Comparison of ENCODE assay signal across 1 cellular context in genomic region chrX:149145845-149146285, GRCh38.
A peak's percentile ranks its signal among the peaks of the same experiment; 100 is the strongest.
TF ChIP-seq lines count a peak whose summit lies in the region.

No MANE protein-coding gene starts in this region.

TF ChIP-seq in GM12878, 131 proteins besides CTCF, POLR2A, EP300 and RAD21 (continued from another document and continues in another):
- TF ChIP-seq, protein P1, sequence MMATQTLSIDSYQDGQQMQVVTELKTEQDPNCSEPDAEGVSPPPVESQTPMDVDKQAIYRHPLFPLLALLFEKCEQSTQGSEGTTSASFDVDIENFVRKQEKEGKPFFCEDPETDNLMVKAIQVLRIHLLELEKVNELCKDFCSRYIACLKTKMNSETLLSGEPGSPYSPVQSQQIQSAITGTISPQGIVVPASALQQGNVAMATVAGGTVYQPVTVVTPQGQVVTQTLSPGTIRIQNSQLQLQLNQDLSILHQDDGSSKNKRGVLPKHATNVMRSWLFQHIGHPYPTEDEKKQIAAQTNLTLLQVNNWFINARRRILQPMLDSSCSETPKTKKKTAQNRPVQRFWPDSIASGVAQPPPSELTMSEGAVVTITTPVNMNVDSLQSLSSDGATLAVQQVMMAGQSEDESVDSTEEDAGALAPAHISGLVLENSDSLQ (IDR thresholded peaks at IDR 0.05): no peak
- TF ChIP-seq ZZZ3 (IDR thresholded peaks at IDR 0.05; ENCODE audit: control insufficient read depth, insufficient read length, low read depth): no peak
- TF ChIP-seq NFXL1 (IDR thresholded peaks at IDR 0.05; ENCODE audit: borderline replicate concordance): no peak
- TF ChIP-seq BRCA1 (IDR thresholded peaks at IDR 0.05; ENCODE audit: low read depth, low read length): no peak
- TF ChIP-seq, protein P2, sequence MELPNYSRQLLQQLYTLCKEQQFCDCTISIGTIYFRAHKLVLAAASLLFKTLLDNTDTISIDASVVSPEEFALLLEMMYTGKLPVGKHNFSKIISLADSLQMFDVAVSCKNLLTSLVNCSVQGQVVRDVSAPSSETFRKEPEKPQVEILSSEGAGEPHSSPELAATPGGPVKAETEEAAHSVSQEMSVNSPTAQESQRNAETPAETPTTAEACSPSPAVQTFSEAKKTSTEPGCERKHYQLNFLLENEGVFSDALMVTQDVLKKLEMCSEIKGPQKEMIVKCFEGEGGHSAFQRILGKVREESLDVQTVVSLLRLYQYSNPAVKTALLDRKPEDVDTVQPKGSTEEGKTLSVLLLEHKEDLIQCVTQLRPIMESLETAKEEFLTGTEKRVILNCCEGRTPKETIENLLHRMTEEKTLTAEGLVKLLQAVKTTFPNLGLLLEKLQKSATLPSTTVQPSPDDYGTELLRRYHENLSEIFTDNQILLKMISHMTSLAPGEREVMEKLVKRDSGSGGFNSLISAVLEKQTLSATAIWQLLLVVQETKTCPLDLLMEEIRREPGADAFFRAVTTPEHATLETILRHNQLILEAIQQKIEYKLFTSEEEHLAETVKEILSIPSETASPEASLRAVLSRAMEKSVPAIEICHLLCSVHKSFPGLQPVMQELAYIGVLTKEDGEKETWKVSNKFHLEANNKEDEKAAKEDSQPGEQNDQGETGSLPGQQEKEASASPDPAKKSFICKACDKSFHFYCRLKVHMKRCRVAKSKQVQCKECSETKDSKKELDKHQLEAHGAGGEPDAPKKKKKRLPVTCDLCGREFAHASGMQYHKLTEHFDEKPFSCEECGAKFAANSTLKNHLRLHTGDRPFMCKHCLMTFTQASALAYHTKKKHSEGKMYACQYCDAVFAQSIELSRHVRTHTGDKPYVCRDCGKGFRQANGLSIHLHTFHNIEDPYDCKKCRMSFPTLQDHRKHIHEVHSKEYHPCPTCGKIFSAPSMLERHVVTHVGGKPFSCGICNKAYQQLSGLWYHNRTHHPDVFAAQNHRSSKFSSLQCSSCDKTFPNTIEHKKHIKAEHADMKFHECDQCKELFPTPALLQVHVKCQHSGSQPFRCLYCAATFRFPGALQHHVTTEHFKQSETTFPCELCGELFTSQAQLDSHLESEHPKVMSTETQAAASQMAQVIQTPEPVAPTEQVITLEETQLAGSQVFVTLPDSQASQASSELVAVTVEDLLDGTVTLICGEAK (IDR thresholded peaks at IDR 0.05; ENCODE audit: borderline replicate concordance): no peak
- peak; percentile 17; the same call in 1 of the 2 replicates for TF ChIP-seq FOXM1 (IDR thresholded peaks at IDR 0.05; ENCODE audit: low read depth, low read length)
- TF ChIP-seq SMAD1 (IDR thresholded peaks at IDR 0.05; ENCODE audit: low read depth, partially characterized antibody): no peak
- TF ChIP-seq GATAD2B (conservative IDR thresholded peaks at IDR 0.05; ENCODE audit: low read depth): peak; percentile 41; the same call in 1 of the 2 replicates
- TF ChIP-seq IKZF2 (IDR thresholded peaks at IDR 0.05): peak; percentile 80 to 83; a peak in 3 of 4 replicates
- TF ChIP-seq, protein P3, sequence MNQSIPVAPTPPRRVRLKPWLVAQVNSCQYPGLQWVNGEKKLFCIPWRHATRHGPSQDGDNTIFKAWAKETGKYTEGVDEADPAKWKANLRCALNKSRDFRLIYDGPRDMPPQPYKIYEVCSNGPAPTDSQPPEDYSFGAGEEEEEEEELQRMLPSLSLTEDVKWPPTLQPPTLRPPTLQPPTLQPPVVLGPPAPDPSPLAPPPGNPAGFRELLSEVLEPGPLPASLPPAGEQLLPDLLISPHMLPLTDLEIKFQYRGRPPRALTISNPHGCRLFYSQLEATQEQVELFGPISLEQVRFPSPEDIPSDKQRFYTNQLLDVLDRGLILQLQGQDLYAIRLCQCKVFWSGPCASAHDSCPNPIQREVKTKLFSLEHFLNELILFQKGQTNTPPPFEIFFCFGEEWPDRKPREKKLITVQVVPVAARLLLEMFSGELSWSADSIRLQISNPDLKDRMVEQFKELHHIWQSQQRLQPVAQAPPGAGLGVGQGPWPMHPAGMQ (IDR thresholded peaks at IDR 0.05; ENCODE audit: borderline replicate concordance): no peak
- peak; percentile 69 for TF ChIP-seq MLLT1 (IDR thresholded peaks at IDR 0.05)
- peak; percentile 89 for TF ChIP-seq BCL11A (IDR thresholded peaks at IDR 0.05; ENCODE audit: low read depth, low read length)
- peak; percentile 81 for TF ChIP-seq MEF2B (IDR thresholded peaks at IDR 0.05; ENCODE audit: partially characterized antibody, poor library complexity, severe bottlenecking)
- TF ChIP-seq WRNIP1 (IDR thresholded peaks at IDR 0.05; ENCODE audit: borderline replicate concordance, low read depth, low read length): no peak
- no peak for TF ChIP-seq TAF1 (IDR thresholded peaks at IDR 0.05; ENCODE audit: borderline replicate concordance, low read depth, low read length)
- TF ChIP-seq PRDM15 (CRISPR knock-in tag; IDR thresholded peaks at IDR 0.05): no peak
- no peak for TF ChIP-seq TCF3 (IDR thresholded peaks at IDR 0.05; ENCODE audit: borderline replicate concordance, insufficient read depth, low read depth, low read length)
- TF ChIP-seq MYC (IDR thresholded peaks at IDR 0.05; ENCODE audit: insufficient read depth, insufficient read length, insufficient replicate concordance, low read length, severe bottlenecking): no peak
- TF ChIP-seq CREM (IDR thresholded peaks at IDR 0.05; ENCODE audit: low read depth): no peak
- no peak for TF ChIP-seq HSF1 (IDR thresholded peaks at IDR 0.05; ENCODE audit: low read depth, low read length)
- TF ChIP-seq CBX5 (IDR thresholded peaks at IDR 0.05; ENCODE audit: low read depth): no peak
- TF ChIP-seq ATF7 (IDR thresholded peaks at IDR 0.05; ENCODE audit: low read depth): peak; percentile 91
- TF ChIP-seq ZBTB33 (IDR thresholded peaks at IDR 0.05): no peak
- no peak for TF ChIP-seq EZH2 (IDR thresholded peaks at IDR 0.05; ENCODE audit: borderline replicate concordance, control insufficient read depth, low read depth, low read length)
- TF ChIP-seq ZSCAN29 (IDR thresholded peaks at IDR 0.05): no peak
- TF ChIP-seq, protein P4, sequence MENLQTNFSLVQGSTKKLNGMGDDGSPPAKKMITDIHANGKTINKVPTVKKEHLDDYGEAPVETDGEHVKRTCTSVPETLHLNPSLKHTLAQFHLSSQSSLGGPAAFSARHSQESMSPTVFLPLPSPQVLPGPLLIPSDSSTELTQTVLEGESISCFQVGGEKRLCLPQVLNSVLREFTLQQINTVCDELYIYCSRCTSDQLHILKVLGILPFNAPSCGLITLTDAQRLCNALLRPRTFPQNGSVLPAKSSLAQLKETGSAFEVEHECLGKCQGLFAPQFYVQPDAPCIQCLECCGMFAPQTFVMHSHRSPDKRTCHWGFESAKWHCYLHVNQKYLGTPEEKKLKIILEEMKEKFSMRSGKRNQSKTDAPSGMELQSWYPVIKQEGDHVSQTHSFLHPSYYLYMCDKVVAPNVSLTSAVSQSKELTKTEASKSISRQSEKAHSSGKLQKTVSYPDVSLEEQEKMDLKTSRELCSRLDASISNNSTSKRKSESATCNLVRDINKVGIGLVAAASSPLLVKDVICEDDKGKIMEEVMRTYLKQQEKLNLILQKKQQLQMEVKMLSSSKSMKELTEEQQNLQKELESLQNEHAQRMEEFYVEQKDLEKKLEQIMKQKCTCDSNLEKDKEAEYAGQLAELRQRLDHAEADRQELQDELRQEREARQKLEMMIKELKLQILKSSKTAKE (IDR thresholded peaks at IDR 0.05; ENCODE audit: low read depth, poor library complexity, severe bottlenecking): no peak
- no peak for TF ChIP-seq JUND (IDR thresholded peaks at IDR 0.05; ENCODE audit: low read depth, low read length)
- TF ChIP-seq RCOR1 (conservative IDR thresholded peaks at IDR 0.05; ENCODE audit: low read depth, low read length): no peak
- TF ChIP-seq TARDBP (IDR thresholded peaks at IDR 0.05; ENCODE audit: borderline replicate concordance): no peak
- no peak for TF ChIP-seq CHD2 (IDR thresholded peaks at IDR 0.05; ENCODE audit: borderline replicate concordance, low read depth, low read length)
- TF ChIP-seq KAT2A (conservative IDR thresholded peaks at IDR 0.05; ENCODE audit: control insufficient read depth, low read depth, low read length): no peak
- TF ChIP-seq MTA2 (IDR thresholded peaks at IDR 0.05; ENCODE audit: low read depth): peak; percentile 98
- no peak for TF ChIP-seq PML (IDR thresholded peaks at IDR 0.05; ENCODE audit: low read length)
- no peak for TF ChIP-seq MYB (IDR thresholded peaks at IDR 0.05; ENCODE audit: borderline replicate concordance, low read depth, low read length)
- TF ChIP-seq NR2F1 (conservative IDR thresholded peaks at IDR 0.05): peak; percentile 79
- TF ChIP-seq SRF (IDR thresholded peaks at IDR 0.05; ENCODE audit: low read depth in 2 of 2, low read length in 2 of 2): no peak
- TF ChIP-seq NBN (IDR thresholded peaks at IDR 0.05): 0 out of 2 replicates have a peak, but pooled peaks have one; percentile 59
- no peak for TF ChIP-seq TCF7 (IDR thresholded peaks at IDR 0.05; ENCODE audit: borderline replicate concordance)
- TF ChIP-seq FOS (IDR thresholded peaks at IDR 0.05; ENCODE audit: borderline replicate concordance, extremely low read depth, insufficient read length): no peak
- TF ChIP-seq HDGF (IDR thresholded peaks at IDR 0.05): no peak
- TF ChIP-seq, protein P5, sequence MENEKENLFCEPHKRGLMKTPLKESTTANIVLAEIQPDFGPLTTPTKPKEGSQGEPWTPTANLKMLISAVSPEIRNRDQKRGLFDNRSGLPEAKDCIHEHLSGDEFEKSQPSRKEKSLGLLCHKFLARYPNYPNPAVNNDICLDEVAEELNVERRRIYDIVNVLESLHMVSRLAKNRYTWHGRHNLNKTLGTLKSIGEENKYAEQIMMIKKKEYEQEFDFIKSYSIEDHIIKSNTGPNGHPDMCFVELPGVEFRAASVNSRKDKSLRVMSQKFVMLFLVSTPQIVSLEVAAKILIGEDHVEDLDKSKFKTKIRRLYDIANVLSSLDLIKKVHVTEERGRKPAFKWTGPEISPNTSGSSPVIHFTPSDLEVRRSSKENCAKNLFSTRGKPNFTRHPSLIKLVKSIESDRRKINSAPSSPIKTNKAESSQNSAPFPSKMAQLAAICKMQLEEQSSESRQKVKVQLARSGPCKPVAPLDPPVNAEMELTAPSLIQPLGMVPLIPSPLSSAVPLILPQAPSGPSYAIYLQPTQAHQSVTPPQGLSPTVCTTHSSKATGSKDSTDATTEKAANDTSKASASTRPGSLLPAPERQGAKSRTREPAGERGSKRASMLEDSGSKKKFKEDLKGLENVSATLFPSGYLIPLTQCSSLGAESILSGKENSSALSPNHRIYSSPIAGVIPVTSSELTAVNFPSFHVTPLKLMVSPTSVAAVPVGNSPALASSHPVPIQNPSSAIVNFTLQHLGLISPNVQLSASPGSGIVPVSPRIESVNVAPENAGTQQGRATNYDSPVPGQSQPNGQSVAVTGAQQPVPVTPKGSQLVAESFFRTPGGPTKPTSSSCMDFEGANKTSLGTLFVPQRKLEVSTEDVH (IDR thresholded peaks at IDR 0.05; ENCODE audit: low read depth, partially characterized antibody): no peak
- 0 out of 2 replicates have a peak, but pooled peaks have one; percentile 52 for TF ChIP-seq ZNF207 (IDR thresholded peaks at IDR 0.05; ENCODE audit: borderline replicate concordance)
